ENCODE assay signal across 12 cellular contexts in genomic region chr17:83152221-83152744, GRCh38.
"Had no signal": no experiment of that assay in that cellular context is flagged by ENCODE, and none has a peak within 500 bp of the region (broad histone marks: within the 10 kb centered on the region; RNA-seq: fewer than 3 reads in every experiment).

No MANE protein-coding gene starts in this region.

- H3K27me3 Mint-ChIP-seq: brain had no signal

- H3K27ac Mint-ChIP-seq: activated naive CD4-positive, alpha-beta T cell treated with anti-CD3 and anti-CD28 coated beads, Interleukin-2, amount 10 ng/mL, durations not matched to agents 7 days and 5 days; natural killer cell treated with Interleukin-12 subunit alpha and Interleukin-12 subunit beta and Interleukin-15 and Interleukin-18, amount 100 ng/mL, for 72 hours; T-helper 2 cell treated with Interferon-gamma antibody and Interleukin-4, amounts not matched to agents 5 μg/mL and 100 μg/mL, for 36 hours had no signal

- DNase-seq: activated CD4-positive, alpha-beta T cell treated with anti-CD3 and anti-CD28 coated beads, Interleukin-2, amount 50 U/mL, for 4 hours; activated CD4-positive, CD25-positive, alpha-beta regulatory T cell treated with anti-CD3 and anti-CD28 coated beads, Interleukin-2, amount 50 U/mL, for 72 hours; activated naive CD4-positive, alpha-beta T cell treated with anti-CD3 and anti-CD28 coated beads, Interleukin-2, amount 10 ng/mL, durations not matched to agents 7 days and 5 days; dermis blood vessel endothelial cell; erythroblast; hypothalamus; stimulated activated CD4-positive, alpha-beta T cell treated with anti-CD3 and anti-CD28 coated beads, Interleukin-4, amount 100 ng/mL, for 4 hours; transverse colon had no signal

- H3K9me3 Mint-ChIP-seq: activated naive CD4-positive, alpha-beta T cell treated with anti-CD3 and anti-CD28 coated beads, Interleukin-2, amount 10 ng/mL, durations not matched to agents 7 days and 5 days; natural killer cell treated with Interleukin-12 subunit alpha and Interleukin-12 subunit beta and Interleukin-15 and Interleukin-18, amount 100 ng/mL, for 72 hours; T-helper 2 cell treated with Interferon-gamma antibody and Interleukin-4, amounts not matched to agents 5 μg/mL and 100 μg/mL, for 36 hours had no signal

- H3K27me3 ChIP-seq: transverse colon had no signal

- H3K9me3 ChIP-seq: transverse colon had no signal

- H3K4me3 Mint-ChIP-seq: activated naive CD4-positive, alpha-beta T cell treated with anti-CD3 and anti-CD28 coated beads, Interleukin-2, amount 10 ng/mL, durations not matched to agents 7 days and 5 days; brain; natural killer cell treated with Interleukin-12 subunit alpha and Interleukin-12 subunit beta and Interleukin-15 and Interleukin-18, amount 100 ng/mL, for 72 hours; T-helper 2 cell treated with Interferon-gamma antibody and Interleukin-4, amounts not matched to agents 5 μg/mL and 100 μg/mL, for 36 hours had no signal

- H3K36me3 ChIP-seq: transverse colon had no signal

- H3K4me3 ChIP-seq: skin epidermis, transverse colon had no signal

- H3K36me3 Mint-ChIP-seq: activated naive CD4-positive, alpha-beta T cell treated with anti-CD3 and anti-CD28 coated beads, Interleukin-2, amount 10 ng/mL, durations not matched to agents 7 days and 5 days; brain; natural killer cell treated with Interleukin-12 subunit alpha and Interleukin-12 subunit beta and Interleukin-15 and Interleukin-18, amount 100 ng/mL, for 72 hours had no signal
